In genomic region chr11:134270250-134270714, GRCh38 we compare ENCODE assay signal across 9 cellular contexts. TPM values are rescaled to one million over a fixed set of nuclear protein-coding genes. Genes with fewer than 3 reads are reported as not detected.
DNase-seq lines count a peak whose midpoint lies in the region; ATAC-seq and TF ChIP-seq lines count a peak whose summit lies in the region.
"Had no signal": no experiment of that assay in that cellular context is flagged by ENCODE, and none has a peak within 500 bp of the region (broad histone marks: within the 10 kb centered on the region; RNA-seq: fewer than 3 reads in every experiment).

No MANE protein-coding gene starts in this region.

- peak; percentile 31 for TF ChIP-seq CTCF in progenitor cell of endocrine pancreas (IDR thresholded peaks at IDR 0.05; ENCODE audit: unreplicated experiment)

- H3K9me3 Mint-ChIP-seq in activated CD8-positive, alpha-beta memory T cell treated with anti-CD3 and anti-CD28 coated beads, Interleukin-2, amount 10 ng/mL, durations not matched to agents 7 days and 5 days (ENCODE audit: low read depth), result no peaks in the 10 kb centered on the region
- H3K9me3 Mint-ChIP-seq in progenitor cell of endocrine pancreas (ENCODE audit: low read depth), result no peaks in the 10 kb centered on the region

- H3K4me1 Mint-ChIP-seq in activated CD8-positive, alpha-beta memory T cell treated with anti-CD3 and anti-CD28 coated beads, Interleukin-2, amount 10 ng/mL, durations not matched to agents 7 days and 5 days, result peaks cover 62% of the 10 kb centered on the region
- no peaks in the 10 kb centered on the region for H3K4me1 Mint-ChIP-seq in progenitor cell of endocrine pancreas (ENCODE audit: low read depth)

- DNase-seq in activated CD8-positive, alpha-beta memory T cell treated with anti-CD3 and anti-CD28 coated beads, Interleukin-2, amount 10 ng/mL, durations not matched to agents 7 days and 5 days, result peak; percentile 69
- DNase-seq in activated CD8-positive, alpha-beta memory T cell treated with anti-CD3 and anti-CD28 coated beads, Interleukin-2, amount 50 U/mL, for 4 hours, result no peak
- DNase-seq in NCI-H1105 (lab: John Stamatoyannopoulos, UW) (peak; percentile 33), amniotic epithelial cell (ENCODE audit: low read depth) (peak; percentile 78), progenitor cell of endocrine pancreas (ENCODE audit: low spot score, unreplicated experiment) (no peak), left colon (no peak)
- DNase-seq in activated T-cell treated with anti-CD3 and anti-CD28 coated beads, Interleukin-2, amount 50 U/mL, for 1 hour, result no peak

- H3K36me3 Mint-ChIP-seq in activated CD8-positive, alpha-beta memory T cell treated with anti-CD3 and anti-CD28 coated beads, Interleukin-2, amount 10 ng/mL, durations not matched to agents 7 days and 5 days, result peaks cover 8% of the 10 kb centered on the region
- H3K36me3 Mint-ChIP-seq in progenitor cell of endocrine pancreas (ENCODE audit: insufficient read depth), result no peaks in the 10 kb centered on the region

- H3K27me3 Mint-ChIP-seq in activated CD8-positive, alpha-beta memory T cell treated with anti-CD3 and anti-CD28 coated beads, Interleukin-2, amount 10 ng/mL, durations not matched to agents 7 days and 5 days, result no peaks in the 10 kb centered on the region
- peaks cover 57% of the 10 kb centered on the region for H3K27me3 Mint-ChIP-seq in progenitor cell of endocrine pancreas

- intact Hi-C loops in left colon (cut with DNase I, micrococcal nuclease), result no loop called here

- H3K4me3 Mint-ChIP-seq in activated CD8-positive, alpha-beta memory T cell treated with anti-CD3 and anti-CD28 coated beads, Interleukin-2, amount 10 ng/mL, durations not matched to agents 7 days and 5 days, result peak overlapping the region; percentile 56
- no peak overlapping the region for H3K4me3 Mint-ChIP-seq in progenitor cell of endocrine pancreas (ENCODE audit: low read depth)

- ATAC-seq in activated CD8-positive, alpha-beta memory T cell treated with anti-CD3 and anti-CD28 coated beads, Interleukin-2, amount 10 ng/mL, durations not matched to agents 7 days and 5 days, result peak; percentile 64
- ATAC-seq in left colon, result no peak
- ATAC-seq in GM18870 (IDR thresholded peaks at IDR 0.05; ENCODE audit: unreplicated experiment), result no peak

- CTCF ChIA-PET in activated CD8-positive, alpha-beta memory T cell treated with anti-CD3 and anti-CD28 coated beads, Interleukin-2, amount 10 ng/mL, durations not matched to agents 7 days and 5 days (lab: Charles Lee), result interaction anchor here (0.9 to 2.4 kb wide), 4 partner anchors 9 to 63 kb away, joined by 3 to 10 read pairs (median 8); partner anchors contain the start of genes ACAD8, THYN1 and VPS26B

- peak overlapping the region; percentile 82 for H3K27ac Mint-ChIP-seq in activated CD8-positive, alpha-beta memory T cell treated with anti-CD3 and anti-CD28 coated beads, Interleukin-2, amount 10 ng/mL, durations not matched to agents 7 days and 5 days
- no peak overlapping the region for H3K27ac Mint-ChIP-seq in progenitor cell of endocrine pancreas

RNA-seq across cellular contexts. Expression of gene GLB1L3, which starts 5.9 kb away (rescaled TPM):
- total RNA-seq in activated CD8-positive, alpha-beta memory T cell treated with anti-CD3 and anti-CD28 coated beads, Interleukin-2, amount 10 ng/mL, durations not matched to agents 7 days and 5 days, result 1 to 10 TPM; 4.1 to 6.1 TPM
- total RNA-seq in progenitor cell of endocrine pancreas, result not detected in 2 replicates
- total RNA-seq in left colon, result not detected
- total RNA-seq: Peyer's patch had no signal

RNA-seq across cellular contexts. Expression of gene ACAD8, which starts 16.9 kb away (rescaled TPM):
- total RNA-seq in activated CD8-positive, alpha-beta memory T cell treated with anti-CD3 and anti-CD28 coated beads, Interleukin-2, amount 10 ng/mL, durations not matched to agents 7 days and 5 days, result 10 to 100 TPM; 29.4 to 31.6 TPM
- 35.9 and 37.6 TPM in 2 replicates for total RNA-seq in progenitor cell of endocrine pancreas
- 10 to 100 TPM; 28.1 to 30.7 TPM for total RNA-seq in left colon

RNA-seq across cellular contexts. Expression of gene THYN1, which starts 17.1 kb away (rescaled TPM):
- 10 to 100 TPM; 69.3 to 71.1 TPM for total RNA-seq in activated CD8-positive, alpha-beta memory T cell treated with anti-CD3 and anti-CD28 coated beads, Interleukin-2, amount 10 ng/mL, durations not matched to agents 7 days and 5 days
- total RNA-seq in progenitor cell of endocrine pancreas (69.6 and 70.5 TPM in 2 replicates), left colon (10 to 100 TPM; 28.5 to 32.0 TPM)

RNA-seq across cellular contexts. Expression of gene VPS26B, which starts 45.8 kb away (rescaled TPM):
- 10 to 100 TPM; 52.6 to 69.8 TPM for total RNA-seq in activated CD8-positive, alpha-beta memory T cell treated with anti-CD3 and anti-CD28 coated beads, Interleukin-2, amount 10 ng/mL, durations not matched to agents 7 days and 5 days
- 39.5 and 39.6 TPM in 2 replicates for total RNA-seq in progenitor cell of endocrine pancreas
- total RNA-seq in left colon, result 10 to 100 TPM; 40.8 to 41.1 TPM

RNA-seq across cellular contexts. Expression of gene NCAPD3, which starts 46.5 kb away (rescaled TPM):
- 100 to 1,000 TPM; 123 to 143 TPM for total RNA-seq in activated CD8-positive, alpha-beta memory T cell treated with anti-CD3 and anti-CD28 coated beads, Interleukin-2, amount 10 ng/mL, durations not matched to agents 7 days and 5 days
- total RNA-seq in progenitor cell of endocrine pancreas (30.0 and 30.9 TPM in 2 replicates), left colon (10 to 100 TPM; 11.5 to 17.0 TPM)

Comparison
In these comparisons a context has a peak if more than half of its experiments do, and no peak if none do; other contexts are left out.
1. DNase-seq: peak in activated CD8-positive, alpha-beta memory T cell treated with anti-CD3 and anti-CD28 coated beads, Interleukin-2, amount 10 ng/mL, durations not matched to agents 7 days and 5 days (single experiment), NCI-H1105 (single experiment) and amniotic epithelial cell (single experiment); none in activated CD8-positive, alpha-beta memory T cell treated with anti-CD3 and anti-CD28 coated beads, Interleukin-2, amount 50 U/mL, for 4 hours (single experiment), progenitor cell of endocrine pancreas (single experiment), left colon (0 of 2) and activated T-cell treated with anti-CD3 and anti-CD28 coated beads, Interleukin-2, amount 50 U/mL, for 1 hour (single experiment).